ENCODE assay signal across 23 cellular contexts in genomic region chr6:38578075-38578474, GRCh38.
DNase-seq lines count a peak whose midpoint lies in the region; ATAC-seq, FAIRE-seq and TF ChIP-seq lines count a peak whose summit lies in the region.
"Had no signal": no experiment of that assay in that cellular context is flagged by ENCODE, and none has a peak within 500 bp of the region (broad histone marks: within the 10 kb centered on the region; RNA-seq: fewer than 3 reads in every experiment).

No MANE protein-coding gene starts in this region.

- H3K36me3 ChIP-seq in K562 (ENCODE audit: control insufficient read depth, insufficient read depth, low read length) = no peaks in the 10 kb centered on the region

- in situ Hi-C loops in K562 (cut with MboI) = no loop called here

- no peak overlapping the region; the same call in 2 of the 3 replicates for H3K27ac ChIP-seq in K562 (ENCODE audit: extremely low read depth, low read depth, low read length)
- H3K27ac ChIP-seq: 22Rv1, C4-2B, SJSA1 had no signal

- H3K9ac ChIP-seq in K562 (ENCODE audit: insufficient read depth in 1 of 2, low read depth in 2 of 2, low read length in 2 of 2) = no peak overlapping the region

- TF ChIP-seq EP300 in K562 (IDR thresholded peaks at IDR 0.05; ENCODE audit: low read length) = peak; percentile 64; the same call in 1 of the 2 replicates

- H3K79me2 ChIP-seq in K562 (ENCODE audit: control insufficient read depth, insufficient read depth, low read length) = no peaks in the 10 kb centered on the region

- POLR2A ChIA-PET in activated CD4-positive, alpha-beta T cell treated with anti-CD3 and anti-CD28 coated beads for 36 hours (lab: Charles Lee) = interaction anchor here (0.6 kb wide), 1 partner anchor 1043 kb away, joined by 3 read pairs; no protein-coding TSS in a partner anchor
- POLR2A ChIA-PET in K562 (lab: Yijun Ruan, JAX) = interaction anchor here (0.7 to 1.5 kb wide), 3 partner anchors 10 to 125 kb away, joined by 3 to 7 read pairs (median 6); partner anchors contain the start of gene GLO1

- peaks cover 0 to 44% of the 10 kb centered on the region in 2 experiments; a peak in 3 of 5 replicates for H3K4me1 ChIP-seq in K562 (replicated peaks in 1 of 2; ENCODE audit: control insufficient read depth in 2 of 2, insufficient read depth in 2 of 2, low read length in 2 of 2)
- H3K4me1 ChIP-seq: SJSA1 had no signal

- H3K4me3 Mint-ChIP-seq in activated CD4-positive, alpha-beta T cell treated with anti-CD3 and anti-CD28 coated beads for 36 hours = no peak overlapping the region
- H3K4me3 Mint-ChIP-seq in activated naive CD8-positive, alpha-beta T cell treated with anti-CD3 and anti-CD28 coated beads, Interleukin-2, amount 50 U/mL, for 24 hours = no peak overlapping the region
- no peak overlapping the region for H3K4me3 Mint-ChIP-seq in activated naive CD8-positive, alpha-beta T cell treated with anti-CD3 and anti-CD28 coated beads for 36 hours
- H3K4me3 Mint-ChIP-seq: B cell had no signal

- peaks cover 20% of the 10 kb centered on the region for H3K4me1 Mint-ChIP-seq in activated CD4-positive, alpha-beta T cell treated with anti-CD3 and anti-CD28 coated beads for 36 hours
- peaks cover 30% of the 10 kb centered on the region for H3K4me1 Mint-ChIP-seq in activated naive CD8-positive, alpha-beta T cell treated with anti-CD3 and anti-CD28 coated beads, Interleukin-2, amount 50 U/mL, for 24 hours
- H3K4me1 Mint-ChIP-seq in activated naive CD8-positive, alpha-beta T cell treated with anti-CD3 and anti-CD28 coated beads for 36 hours = peaks cover 28% of the 10 kb centered on the region

- H3K27ac Mint-ChIP-seq in activated CD4-positive, alpha-beta T cell treated with anti-CD3 and anti-CD28 coated beads for 36 hours = peak overlapping the region; percentile 29
- H3K27ac Mint-ChIP-seq in activated naive CD8-positive, alpha-beta T cell treated with anti-CD3 and anti-CD28 coated beads, Interleukin-2, amount 50 U/mL, for 24 hours = peak overlapping the region; percentile 65
- no peak overlapping the region for H3K27ac Mint-ChIP-seq in activated naive CD8-positive, alpha-beta T cell treated with anti-CD3 and anti-CD28 coated beads for 36 hours
- H3K27ac Mint-ChIP-seq: B cell had no signal

- no peak overlapping the region for H3K4me3 ChIP-seq in K562
- H3K4me3 ChIP-seq: SJSA1 had no signal

- ATAC-seq in activated CD4-positive, alpha-beta T cell treated with anti-CD3 and anti-CD28 coated beads for 36 hours = no peak
- peak; percentile 23 for ATAC-seq in activated naive CD8-positive, alpha-beta T cell treated with anti-CD3 and anti-CD28 coated beads, Interleukin-2, amount 50 U/mL, for 24 hours
- peak; percentile 68 for ATAC-seq in K562
- ATAC-seq: HepG2 had no signal

- CTCF ChIA-PET in activated CD4-positive, alpha-beta T cell treated with anti-CD3 and anti-CD28 coated beads for 36 hours (lab: Charles Lee) = interaction anchor here (1.4 kb wide), 1 partner anchor 11 kb away, joined by 4 read pairs; no protein-coding TSS in a partner anchor
- CTCF ChIA-PET in K562 (lab: Yijun Ruan, JAX; ENCODE audit: low intra/inter-chr PET ratio) = no interaction called here

- peak overlapping the region; percentile 59 for H3K4me2 ChIP-seq in K562 (ENCODE audit: insufficient read depth, low read length)

- peak; percentile 69 for FAIRE-seq in K562 (lab: Jason Lieb, UNC)
- FAIRE-seq: GM19239, HepG2 had no signal

- no TSS peak for BruUV-seq in K562 (replicated peaks; lab: Mats Ljungman, UMichigan)

- H3K36me3 Mint-ChIP-seq in activated CD4-positive, alpha-beta T cell treated with anti-CD3 and anti-CD28 coated beads for 36 hours (ENCODE audit: low read depth) = peaks cover 29% of the 10 kb centered on the region
- peaks cover 17% of the 10 kb centered on the region for H3K36me3 Mint-ChIP-seq in activated naive CD8-positive, alpha-beta T cell treated with anti-CD3 and anti-CD28 coated beads, Interleukin-2, amount 50 U/mL, for 24 hours (ENCODE audit: low read depth)
- peaks cover 15% of the 10 kb centered on the region for H3K36me3 Mint-ChIP-seq in activated naive CD8-positive, alpha-beta T cell treated with anti-CD3 and anti-CD28 coated beads for 36 hours

- 3% methylated on average over 6 of the region's 6 CpGs for WGBS in K562 (ENCODE audit: insufficient coverage, low coverage, missing lambda C conversion rate)

- no peaks in the 10 kb centered on the region for H3K9me3 ChIP-seq in K562 (replicated peaks; ENCODE audit: control insufficient read depth, insufficient read depth, low read depth, low read length)
- H3K9me3 ChIP-seq: SJSA1 had no signal

- no peak for TF ChIP-seq CTCF in K562 (IDR thresholded peaks at IDR 0.05 in 2 of 3, conservative IDR thresholded peaks at IDR 0.05 in 1 of 3; ENCODE audit: insufficient read depth in 2 of 3, low read depth in 1 of 3, low read length in 3 of 3)

- intact Hi-C loops in activated CD4-positive, alpha-beta T cell treated with anti-CD3 and anti-CD28 coated beads for 36 hours (cut with DNase I, micrococcal nuclease) = loop anchor here in 1 of 2 experiments (10.0 kb wide), 1 partner anchor 97 kb away; no protein-coding TSS in a partner anchor
- intact Hi-C loops in K562 (cut with micrococcal nuclease) = no loop called here

- H3K27me3 Mint-ChIP-seq in activated CD4-positive, alpha-beta T cell treated with anti-CD3 and anti-CD28 coated beads for 36 hours = no peaks in the 10 kb centered on the region
- H3K27me3 Mint-ChIP-seq in activated naive CD8-positive, alpha-beta T cell treated with anti-CD3 and anti-CD28 coated beads, Interleukin-2, amount 50 U/mL, for 24 hours = no peaks in the 10 kb centered on the region
- no peaks in the 10 kb centered on the region for H3K27me3 Mint-ChIP-seq in activated naive CD8-positive, alpha-beta T cell treated with anti-CD3 and anti-CD28 coated beads for 36 hours
- H3K27me3 Mint-ChIP-seq: B cell had no signal

- H3K9me1 ChIP-seq in K562 (ENCODE audit: control insufficient read depth, insufficient read depth, low read length) = no peaks in the 10 kb centered on the region

- no peak for TF ChIP-seq POLR2A in K562 (conservative IDR thresholded peaks at IDR 0.05)

- DNase-seq in activated CD4-positive, alpha-beta T cell treated with anti-CD3 and anti-CD28 coated beads for 36 hours = no peak
- DNase-seq in activated CD4-positive, alpha-beta T cell treated with anti-CD3 and anti-CD28 coated beads for 1 hour = no peak
- DNase-seq in activated naive CD8-positive, alpha-beta T cell treated with anti-CD3 and anti-CD28 coated beads, Interleukin-2, amount 50 U/mL, for 24 hours = no peak
- no peak for DNase-seq in activated naive CD8-positive, alpha-beta T cell treated with anti-CD3 and anti-CD28 coated beads for 36 hours
- DNase-seq in K562 (ENCODE audit: extremely low read depth in 1 of 4, low spot score in 3 of 4) (peak; percentile 27 to 75 (median 42)), NCI-H2029 (lab: John Stamatoyannopoulos, UW) (no peak), dedifferentiated amniotic fluid mesenchymal stem cell (ENCODE audit: extremely low spot score) (no peak)
- DNase-seq: KBM-7, MV-4-11, NCI-H1105, NCI-H1436 treated with DMSO at 0.1 percent for 48 hours, NCI-H187 treated with DMSO at 0.1 percent for 48 hours, NCI-H2107, NCI-H510A, NCI-H69, Right ventricle myocardium superior, RPMI8226 had no signal

- H3K9me3 Mint-ChIP-seq in activated CD4-positive, alpha-beta T cell treated with anti-CD3 and anti-CD28 coated beads for 36 hours (ENCODE audit: low read depth) = no peaks in the 10 kb centered on the region
- no peaks in the 10 kb centered on the region for H3K9me3 Mint-ChIP-seq in activated naive CD8-positive, alpha-beta T cell treated with anti-CD3 and anti-CD28 coated beads, Interleukin-2, amount 50 U/mL, for 24 hours
- H3K9me3 Mint-ChIP-seq in activated naive CD8-positive, alpha-beta T cell treated with anti-CD3 and anti-CD28 coated beads for 36 hours = no peaks in the 10 kb centered on the region

- no peak for TF ChIP-seq RAD21 in K562 (CRISPR knock-in tag; conservative IDR thresholded peaks at IDR 0.05 in 1 of 2, IDR thresholded peaks at IDR 0.05 in 1 of 2)

- no peaks in the 10 kb centered on the region for H4K20me1 ChIP-seq in K562 (replicated peaks; ENCODE audit: control insufficient read depth, insufficient read depth, low read length)

- peak overlapping the region; percentile 56 for H2AFZ ChIP-seq in K562 (ENCODE audit: low read depth, low read length)

- no peaks in the 10 kb centered on the region; a peak in 1 of 5 replicates for H3K27me3 ChIP-seq in K562 (ENCODE audit: control insufficient read depth in 2 of 2, insufficient read depth in 2 of 2, low read length in 2 of 2)
- H3K27me3 ChIP-seq: SJSA1 had no signal

TF ChIP-seq in K562, 482 proteins besides CTCF, POLR2A, EP300 and RAD21 (continues in another document):
- no peak for TF ChIP-seq SREBF2 (CRISPR knock-in tag; IDR thresholded peaks at IDR 0.05)
- TF ChIP-seq TBP (optimal IDR thresholded peaks at IDR 0.05; ENCODE audit: low read depth, low read length) = no peak
- peak; percentile 24; the same call in 1 of the 2 replicates for TF ChIP-seq POLR2AphosphoS5 (IDR thresholded peaks at IDR 0.05; ENCODE audit: control insufficient read depth, insufficient read depth, low read depth, low read length)
- peak; percentile 42 for TF ChIP-seq CXXC5 (CRISPR knock-in tag; IDR thresholded peaks at IDR 0.05)
- no peak for TF ChIP-seq TGIF2 (CRISPR knock-in tag; IDR thresholded peaks at IDR 0.05)

Comparison
In these comparisons a context has a peak if more than half of its experiments do, and no peak if none do; other contexts are left out.
1. DNase-seq: peak in K562 (4 of 4); none in activated CD4-positive, alpha-beta T cell treated with anti-CD3 and anti-CD28 coated beads for 36 hours (single experiment), activated CD4-positive, alpha-beta T cell treated with anti-CD3 and anti-CD28 coated beads for 1 hour (single experiment), activated naive CD8-positive, alpha-beta T cell treated with anti-CD3 and anti-CD28 coated beads, Interleukin-2, amount 50 U/mL, for 24 hours (single experiment), activated naive CD8-positive, alpha-beta T cell treated with anti-CD3 and anti-CD28 coated beads for 36 hours (single experiment), NCI-H2029 (single experiment) and dedifferentiated amniotic fluid mesenchymal stem cell (single experiment).